Comparison of ENCODE assay signal across 1 cellular context in the genomic region with DNA sequence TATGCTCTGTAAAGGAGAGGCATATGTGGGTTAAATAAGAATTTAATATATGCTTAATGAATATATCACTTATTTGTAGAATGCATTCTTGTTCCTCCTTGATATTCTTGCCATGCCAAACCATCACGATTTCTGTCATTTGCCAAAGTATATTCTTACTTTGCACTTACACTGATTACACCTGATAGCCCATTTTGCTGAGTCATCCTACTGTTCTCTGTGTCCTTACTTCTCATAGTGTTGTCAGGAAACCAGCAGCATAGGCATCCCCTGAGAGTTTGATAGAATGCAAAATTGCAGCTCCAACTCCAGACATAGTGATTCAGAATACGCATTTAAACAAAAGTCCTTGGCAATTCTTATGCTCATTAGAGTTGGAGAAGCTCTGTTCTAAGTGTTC.
TF ChIP-seq lines count a peak whose summit lies in the region.

No MANE protein-coding gene starts in this region.

TF ChIP-seq in GM23338, 12 proteins besides CTCF, POLR2A, EP300 and RAD21 (continued from another document):
- TF ChIP-seq, protein P1, sequence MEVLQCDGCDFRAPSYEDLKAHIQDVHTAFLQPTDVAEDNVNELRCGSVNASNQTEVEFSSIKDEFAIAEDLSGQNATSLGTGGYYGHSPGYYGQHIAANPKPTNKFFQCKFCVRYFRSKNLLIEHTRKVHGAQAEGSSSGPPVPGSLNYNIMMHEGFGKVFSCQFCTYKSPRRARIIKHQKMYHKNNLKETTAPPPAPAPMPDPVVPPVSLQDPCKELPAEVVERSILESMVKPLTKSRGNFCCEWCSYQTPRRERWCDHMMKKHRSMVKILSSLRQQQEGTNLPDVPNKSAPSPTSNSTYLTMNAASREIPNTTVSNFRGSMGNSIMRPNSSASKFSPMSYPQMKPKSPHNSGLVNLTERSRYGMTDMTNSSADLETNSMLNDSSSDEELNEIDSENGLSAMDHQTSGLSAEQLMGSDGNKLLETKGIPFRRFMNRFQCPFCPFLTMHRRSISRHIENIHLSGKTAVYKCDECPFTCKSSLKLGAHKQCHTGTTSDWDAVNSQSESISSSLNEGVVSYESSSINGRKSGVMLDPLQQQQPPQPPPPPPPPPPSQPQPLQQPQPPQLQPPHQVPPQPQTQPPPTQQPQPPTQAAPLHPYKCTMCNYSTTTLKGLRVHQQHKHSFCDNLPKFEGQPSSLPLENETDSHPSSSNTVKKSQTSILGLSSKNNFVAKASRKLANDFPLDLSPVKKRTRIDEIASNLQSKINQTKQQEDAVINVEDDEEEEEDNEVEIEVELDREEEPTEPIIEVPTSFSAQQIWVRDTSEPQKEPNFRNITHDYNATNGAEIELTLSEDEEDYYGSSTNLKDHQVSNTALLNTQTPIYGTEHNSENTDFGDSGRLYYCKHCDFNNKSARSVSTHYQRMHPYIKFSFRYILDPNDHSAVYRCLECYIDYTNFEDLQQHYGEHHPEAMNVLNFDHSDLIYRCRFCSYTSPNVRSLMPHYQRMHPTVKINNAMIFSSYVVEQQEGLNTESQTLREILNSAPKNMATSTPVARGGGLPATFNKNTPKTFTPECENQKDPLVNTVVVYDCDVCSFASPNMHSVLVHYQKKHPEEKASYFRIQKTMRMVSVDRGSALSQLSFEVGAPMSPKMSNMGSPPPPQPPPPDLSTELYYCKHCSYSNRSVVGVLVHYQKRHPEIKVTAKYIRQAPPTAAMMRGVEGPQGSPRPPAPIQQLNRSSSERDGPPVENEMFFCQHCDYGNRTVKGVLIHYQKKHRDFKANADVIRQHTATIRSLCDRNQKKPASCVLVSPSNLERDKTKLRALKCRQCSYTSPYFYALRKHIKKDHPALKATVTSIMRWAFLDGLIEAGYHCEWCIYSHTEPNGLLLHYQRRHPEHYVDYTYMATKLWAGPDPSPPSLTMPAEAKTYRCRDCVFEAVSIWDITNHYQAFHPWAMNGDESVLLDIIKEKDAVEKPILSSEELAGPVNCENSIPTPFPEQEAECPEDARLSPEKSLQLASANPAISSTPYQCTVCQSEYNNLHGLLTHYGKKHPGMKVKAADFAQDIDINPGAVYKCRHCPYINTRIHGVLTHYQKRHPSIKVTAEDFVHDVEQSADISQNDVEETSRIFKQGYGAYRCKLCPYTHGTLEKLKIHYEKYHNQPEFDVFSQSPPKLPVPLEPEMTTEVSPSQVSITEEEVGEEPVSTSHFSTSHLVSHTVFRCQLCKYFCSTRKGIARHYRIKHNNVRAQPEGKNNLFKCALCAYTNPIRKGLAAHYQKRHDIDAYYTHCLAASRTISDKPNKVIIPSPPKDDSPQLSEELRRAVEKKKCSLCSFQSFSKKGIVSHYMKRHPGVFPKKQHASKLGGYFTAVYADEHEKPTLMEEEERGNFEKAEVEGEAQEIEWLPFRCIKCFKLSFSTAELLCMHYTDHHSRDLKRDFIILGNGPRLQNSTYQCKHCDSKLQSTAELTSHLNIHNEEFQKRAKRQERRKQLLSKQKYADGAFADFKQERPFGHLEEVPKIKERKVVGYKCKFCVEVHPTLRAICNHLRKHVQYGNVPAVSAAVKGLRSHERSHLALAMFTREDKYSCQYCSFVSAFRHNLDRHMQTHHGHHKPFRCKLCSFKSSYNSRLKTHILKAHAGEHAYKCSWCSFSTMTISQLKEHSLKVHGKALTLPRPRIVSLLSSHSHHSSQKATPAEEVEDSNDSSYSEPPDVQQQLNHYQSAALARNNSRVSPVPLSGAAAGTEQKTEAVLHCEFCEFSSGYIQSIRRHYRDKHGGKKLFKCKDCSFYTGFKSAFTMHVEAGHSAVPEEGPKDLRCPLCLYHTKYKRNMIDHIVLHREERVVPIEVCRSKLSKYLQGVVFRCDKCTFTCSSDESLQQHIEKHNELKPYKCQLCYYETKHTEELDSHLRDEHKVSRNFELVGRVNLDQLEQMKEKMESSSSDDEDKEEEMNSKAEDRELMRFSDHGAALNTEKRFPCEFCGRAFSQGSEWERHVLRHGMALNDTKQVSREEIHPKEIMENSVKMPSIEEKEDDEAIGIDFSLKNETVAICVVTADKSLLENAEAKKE (CRISPR knock-in tag; IDR thresholded peaks at IDR 0.05) = no peak
- TF ChIP-seq, protein P2, sequence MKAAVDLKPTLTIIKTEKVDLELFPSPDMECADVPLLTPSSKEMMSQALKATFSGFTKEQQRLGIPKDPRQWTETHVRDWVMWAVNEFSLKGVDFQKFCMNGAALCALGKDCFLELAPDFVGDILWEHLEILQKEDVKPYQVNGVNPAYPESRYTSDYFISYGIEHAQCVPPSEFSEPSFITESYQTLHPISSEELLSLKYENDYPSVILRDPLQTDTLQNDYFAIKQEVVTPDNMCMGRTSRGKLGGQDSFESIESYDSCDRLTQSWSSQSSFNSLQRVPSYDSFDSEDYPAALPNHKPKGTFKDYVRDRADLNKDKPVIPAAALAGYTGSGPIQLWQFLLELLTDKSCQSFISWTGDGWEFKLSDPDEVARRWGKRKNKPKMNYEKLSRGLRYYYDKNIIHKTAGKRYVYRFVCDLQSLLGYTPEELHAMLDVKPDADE (IDR thresholded peaks at IDR 0.05) = no peak
- no peak for TF ChIP-seq NANOG (IDR thresholded peaks at IDR 0.05; ENCODE audit: borderline replicate concordance)
- TF ChIP-seq, protein P3, sequence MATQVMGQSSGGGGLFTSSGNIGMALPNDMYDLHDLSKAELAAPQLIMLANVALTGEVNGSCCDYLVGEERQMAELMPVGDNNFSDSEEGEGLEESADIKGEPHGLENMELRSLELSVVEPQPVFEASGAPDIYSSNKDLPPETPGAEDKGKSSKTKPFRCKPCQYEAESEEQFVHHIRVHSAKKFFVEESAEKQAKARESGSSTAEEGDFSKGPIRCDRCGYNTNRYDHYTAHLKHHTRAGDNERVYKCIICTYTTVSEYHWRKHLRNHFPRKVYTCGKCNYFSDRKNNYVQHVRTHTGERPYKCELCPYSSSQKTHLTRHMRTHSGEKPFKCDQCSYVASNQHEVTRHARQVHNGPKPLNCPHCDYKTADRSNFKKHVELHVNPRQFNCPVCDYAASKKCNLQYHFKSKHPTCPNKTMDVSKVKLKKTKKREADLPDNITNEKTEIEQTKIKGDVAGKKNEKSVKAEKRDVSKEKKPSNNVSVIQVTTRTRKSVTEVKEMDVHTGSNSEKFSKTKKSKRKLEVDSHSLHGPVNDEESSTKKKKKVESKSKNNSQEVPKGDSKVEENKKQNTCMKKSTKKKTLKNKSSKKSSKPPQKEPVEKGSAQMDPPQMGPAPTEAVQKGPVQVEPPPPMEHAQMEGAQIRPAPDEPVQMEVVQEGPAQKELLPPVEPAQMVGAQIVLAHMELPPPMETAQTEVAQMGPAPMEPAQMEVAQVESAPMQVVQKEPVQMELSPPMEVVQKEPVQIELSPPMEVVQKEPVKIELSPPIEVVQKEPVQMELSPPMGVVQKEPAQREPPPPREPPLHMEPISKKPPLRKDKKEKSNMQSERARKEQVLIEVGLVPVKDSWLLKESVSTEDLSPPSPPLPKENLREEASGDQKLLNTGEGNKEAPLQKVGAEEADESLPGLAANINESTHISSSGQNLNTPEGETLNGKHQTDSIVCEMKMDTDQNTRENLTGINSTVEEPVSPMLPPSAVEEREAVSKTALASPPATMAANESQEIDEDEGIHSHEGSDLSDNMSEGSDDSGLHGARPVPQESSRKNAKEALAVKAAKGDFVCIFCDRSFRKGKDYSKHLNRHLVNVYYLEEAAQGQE (IDR thresholded peaks at IDR 0.05; ENCODE audit: unreplicated experiment) = no peak
